Comparison of ENCODE assay signal across 8 cellular contexts in the genomic region with DNA sequence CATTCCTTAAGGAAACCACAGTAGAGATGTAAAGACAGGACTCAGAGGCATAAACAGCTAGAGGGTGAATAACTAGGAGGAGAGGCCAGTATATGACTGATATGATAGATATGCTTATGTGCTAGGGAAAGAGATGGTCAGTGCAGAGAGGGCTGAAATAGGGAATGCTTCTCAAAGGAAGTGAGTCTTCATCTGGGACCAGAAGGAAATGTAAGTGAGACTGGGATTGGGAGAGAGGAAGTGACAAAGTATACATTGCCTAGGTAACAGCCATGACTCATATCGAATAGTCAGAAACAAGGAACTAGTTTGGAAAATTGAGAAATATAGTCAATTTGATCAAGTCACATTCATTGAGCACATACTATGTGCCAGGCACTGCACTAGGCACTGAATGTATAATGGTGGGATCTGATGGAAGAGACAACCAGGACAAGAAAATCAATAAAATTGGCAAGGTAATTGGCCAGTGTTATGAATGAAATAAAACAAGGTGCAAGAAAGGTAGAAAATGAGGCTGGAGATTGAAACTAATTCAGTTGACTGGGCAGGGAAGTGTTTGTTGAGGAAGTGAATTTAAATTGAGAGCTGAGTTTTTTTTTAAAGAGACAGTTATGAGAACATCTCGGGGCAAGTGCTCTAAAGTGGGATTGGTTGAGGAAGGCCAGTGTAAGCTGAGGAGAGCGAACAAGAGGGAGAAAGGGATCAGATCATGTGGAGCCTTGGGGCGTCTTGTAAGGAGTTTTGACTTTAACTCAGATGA. TPM values are rescaled to one million over a fixed set of nuclear protein-coding genes. Genes with fewer than 3 reads are reported as not detected.
A peak's percentile ranks its signal among the peaks of the same experiment; 100 is the strongest.
DNase-seq lines count a peak whose midpoint lies in the region; ATAC-seq and TF ChIP-seq lines count a peak whose summit lies in the region.

No MANE protein-coding gene starts in this region.

- peaks cover 4% of the 10 kb centered on the region; the same call in 1 of the 3 replicates for H3K4me1 Mint-ChIP-seq in GM23338

- H3K79me2 ChIP-seq in GM23338 (replicated peaks; ENCODE audit: insufficient read depth) (no peaks in the 10 kb centered on the region), SU-DHL-6 (ENCODE audit: insufficient read depth, low read length) (no peaks in the 10 kb centered on the region)

- intact Hi-C loops in Right ventricle myocardium inferior (cut with DNase I) = no loop called here

- H3K9me2 ChIP-seq in GM23338 (ENCODE audit: insufficient read depth) (no peaks in the 10 kb centered on the region), SU-DHL-6 (replicated peaks; ENCODE audit: insufficient read depth, low read length) (no peaks in the 10 kb centered on the region)

- H3K9me3 ChIP-seq in AG04450 (ENCODE audit: control insufficient read depth, insufficient read depth, low read length) = no peaks in the 10 kb centered on the region
- no peaks in the 10 kb centered on the region for H3K9me3 ChIP-seq in SU-DHL-6 (ENCODE audit: insufficient read depth, low read length)

- no peaks in the 10 kb centered on the region for H3K36me3 Mint-ChIP-seq in GM23338 (ENCODE audit: low read depth)

- H3K4me3 ChIP-seq in AG04450 (ENCODE audit: low read depth, low read length) (no peak overlapping the region), GM23338 (no peak overlapping the region), SU-DHL-6 (ENCODE audit: insufficient read depth, low read length, poor library complexity, severe bottlenecking) (no peak overlapping the region), foreskin fibroblast (ENCODE audit: low read depth in 1 of 2, low read length in 2 of 2) (no peak overlapping the region)

- H3K4me3 Mint-ChIP-seq in GM23338 = no peak overlapping the region

- POLR2A ChIA-PET in AG04450 (lab: Yijun Ruan, JAX) = no interaction called here

- H3K27me3 ChIP-seq in AG04450 (ENCODE audit: control insufficient read depth, insufficient read depth, low read length) (no peaks in the 10 kb centered on the region), GM23338 (ENCODE audit: insufficient read depth) (no peaks in the 10 kb centered on the region), SU-DHL-6 (ENCODE audit: low read length) (no peaks in the 10 kb centered on the region)

- H3K4me2 ChIP-seq in GM23338 (no peak overlapping the region), SU-DHL-6 (ENCODE audit: low read depth, low read length, poor library complexity, severe bottlenecking) (peak overlapping the region; percentile 26)

- no peak overlapping the region for H3K27ac ChIP-seq in AG04450 (ENCODE audit: low read depth, low read length)
- no peak overlapping the region for H3K27ac ChIP-seq in GM23338 (ENCODE audit: low read depth)
- no peak overlapping the region for H3K27ac ChIP-seq in SU-DHL-6 (ENCODE audit: low read depth, low read length)

- H3K27me3 Mint-ChIP-seq in GM23338 (ENCODE audit: insufficient read depth, low read depth, poor library complexity) = no peaks in the 10 kb centered on the region

- no peak overlapping the region for H3K27ac Mint-ChIP-seq in GM23338

- H4K20me1 ChIP-seq in GM23338 (replicated peaks; ENCODE audit: insufficient read depth) (no peaks in the 10 kb centered on the region), SU-DHL-6 (ENCODE audit: low read depth, low read length) (no peaks in the 10 kb centered on the region)

- H2AFZ ChIP-seq in GM23338 (peak overlapping the region; percentile 32; the same call in 1 of the 2 replicates), SU-DHL-6 (ENCODE audit: low read depth, low read length, severe bottlenecking) (no peak overlapping the region)

- in situ Hi-C loops in G401 (cut with HindIII; ENCODE audit: low sequenced_read_pairs) = no loop called here

- H3K4me1 ChIP-seq in GM23338 (ENCODE audit: insufficient read depth) = no peaks in the 10 kb centered on the region; the same call in 1 of the 2 replicates

- H3F3A ChIP-seq in GM23338 (replicated peaks; ENCODE audit: low read depth) (no peaks in the 10 kb centered on the region), SU-DHL-6 (ENCODE audit: insufficient read depth) (peaks cover 4% of the 10 kb centered on the region; the same call in 1 of the 2 replicates)

- CTCF ChIA-PET in AG04450 (lab: Charles Lee) = interaction anchor here (1.6 kb wide), 1 partner anchor 11 kb away, joined by 3 read pairs; no protein-coding TSS in a partner anchor

- no peaks in the 10 kb centered on the region for H3K9me3 Mint-ChIP-seq in GM23338

- peak; percentile 20 for DNase-seq in AG04450 (ENCODE audit: low read depth, low spot score)
- no peak for DNase-seq in GM23338 (ENCODE audit: low spot score)
- DNase-seq in foreskin fibroblast = peak; percentile 80 to 88
- no peak for DNase-seq in G401 (ENCODE audit: low spot score)
- DNase-seq in NCI-H1436 (lab: John Stamatoyannopoulos, UW) = no peak
- no peak for DNase-seq in NCI-H526 (lab: John Stamatoyannopoulos, UW)
- no peak for DNase-seq in Right ventricle myocardium inferior (ENCODE audit: missing footprints)

- TF ChIP-seq CTCF in AG04450 (IDR thresholded peaks at IDR 0.05; ENCODE audit: low read depth, low read length) (no peak), GM23338 (conservative IDR thresholded peaks at IDR 0.05; ENCODE audit: low read depth in 2 of 2) (no peak), SU-DHL-6 (IDR thresholded peaks at IDR 0.05; ENCODE audit: insufficient read depth, low read length, poor library complexity, severe bottlenecking) (no peak), foreskin fibroblast (IDR thresholded peaks at IDR 0.05; ENCODE audit: low read depth, low read length) (no peak)

- H3K36me3 ChIP-seq in GM23338 (ENCODE audit: insufficient read depth) (no peaks in the 10 kb centered on the region), SU-DHL-6 (ENCODE audit: low read length) (peaks cover 8% of the 10 kb centered on the region; the same call in 1 of the 2 replicates)

- no peak overlapping the region for H3K9ac ChIP-seq in SU-DHL-6 (ENCODE audit: low read length)

- ATAC-seq in GM23338 (no peak), Right ventricle myocardium inferior (no peak)

RNA-seq across cellular contexts. Expression of gene ERAP2, which starts 4.3 kb away (rescaled TPM):
- polyA plus RNA-seq in AG04450 (2011; rRNA removed) (2.5 and 2.7 TPM in 2 replicates), GM23338 (2016; fragmentation: Nextera tagmentation; extraction: Ambion mirVana) (0.73 TPM in 1 of 2 replicates, not detected in the other)
- 4.8 and 7.5 TPM in 2 replicates for polyA minus RNA-seq in AG04450 (2011; rRNA and poly(A)+ RNA removed)
- not detected in 2 replicates for total RNA-seq in GM23338 (2014; rRNA removed; shearing (Covaris generic))
- 0.18 and 0.68 TPM in 2 replicates for total RNA-seq in G401 (2014; rRNA removed; shearing (Covaris generic))
- total RNA-seq in Right ventricle myocardium inferior = 6.4 TPM

RNA-seq across cellular contexts. Expression of gene LNPEP, which starts 55.3 kb away (rescaled TPM):
- polyA plus RNA-seq in AG04450 (2011; rRNA removed) = 9.7 and 13.4 TPM in 2 replicates
- polyA minus RNA-seq in AG04450 (2011; rRNA and poly(A)+ RNA removed) = 27.8 and 43.0 TPM in 2 replicates
- total RNA-seq in GM23338 (2014; rRNA removed; shearing (Covaris generic)) = 8.3 and 8.5 TPM in 2 replicates
- 1.2 and 1.6 TPM in 2 replicates for polyA plus RNA-seq in GM23338 (2016; fragmentation: Nextera tagmentation; extraction: Ambion mirVana)
- 8.7 and 16.6 TPM in 2 replicates for total RNA-seq in G401 (2014; rRNA removed; shearing (Covaris generic))
- 49.6 TPM for total RNA-seq in Right ventricle myocardium inferior

Comparison
In these comparisons a context has a peak if more than half of its experiments do, and no peak if none do; other contexts are left out.
1. DNase-seq: peak in AG04450 (single experiment) and foreskin fibroblast (2 of 2); none in GM23338 (single experiment), G401 (single experiment), NCI-H1436 (single experiment), NCI-H526 (0 of 2) and Right ventricle myocardium inferior (single experiment).